Comparison of ENCODE assay signal across 1 cellular context in the genomic region with DNA sequence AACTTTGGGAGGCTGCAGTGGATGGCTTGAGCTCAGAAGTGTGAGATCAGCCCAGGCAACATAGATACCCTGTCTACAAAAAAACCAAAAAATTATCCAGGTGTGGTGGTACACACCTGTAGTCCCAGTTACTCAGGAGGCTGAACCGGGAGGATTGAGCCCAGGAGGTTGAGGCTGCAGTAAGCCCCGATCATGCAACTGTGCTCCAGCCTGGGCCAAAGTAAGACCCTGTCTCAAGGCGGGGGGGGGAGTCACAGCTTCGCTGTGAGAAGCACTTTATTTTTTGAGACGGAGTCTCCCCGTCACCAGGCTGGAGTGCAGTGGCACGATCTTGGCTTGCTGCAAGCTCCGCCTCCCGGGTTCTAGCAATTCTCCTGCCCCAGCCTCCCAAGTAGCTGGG.
TF ChIP-seq lines count a peak whose summit lies in the region.

No MANE protein-coding gene starts in this region.

TF ChIP-seq in GM23338, 12 proteins besides CTCF, POLR2A, EP300 and RAD21 (continued from another document):
- TF ChIP-seq, protein P1, sequence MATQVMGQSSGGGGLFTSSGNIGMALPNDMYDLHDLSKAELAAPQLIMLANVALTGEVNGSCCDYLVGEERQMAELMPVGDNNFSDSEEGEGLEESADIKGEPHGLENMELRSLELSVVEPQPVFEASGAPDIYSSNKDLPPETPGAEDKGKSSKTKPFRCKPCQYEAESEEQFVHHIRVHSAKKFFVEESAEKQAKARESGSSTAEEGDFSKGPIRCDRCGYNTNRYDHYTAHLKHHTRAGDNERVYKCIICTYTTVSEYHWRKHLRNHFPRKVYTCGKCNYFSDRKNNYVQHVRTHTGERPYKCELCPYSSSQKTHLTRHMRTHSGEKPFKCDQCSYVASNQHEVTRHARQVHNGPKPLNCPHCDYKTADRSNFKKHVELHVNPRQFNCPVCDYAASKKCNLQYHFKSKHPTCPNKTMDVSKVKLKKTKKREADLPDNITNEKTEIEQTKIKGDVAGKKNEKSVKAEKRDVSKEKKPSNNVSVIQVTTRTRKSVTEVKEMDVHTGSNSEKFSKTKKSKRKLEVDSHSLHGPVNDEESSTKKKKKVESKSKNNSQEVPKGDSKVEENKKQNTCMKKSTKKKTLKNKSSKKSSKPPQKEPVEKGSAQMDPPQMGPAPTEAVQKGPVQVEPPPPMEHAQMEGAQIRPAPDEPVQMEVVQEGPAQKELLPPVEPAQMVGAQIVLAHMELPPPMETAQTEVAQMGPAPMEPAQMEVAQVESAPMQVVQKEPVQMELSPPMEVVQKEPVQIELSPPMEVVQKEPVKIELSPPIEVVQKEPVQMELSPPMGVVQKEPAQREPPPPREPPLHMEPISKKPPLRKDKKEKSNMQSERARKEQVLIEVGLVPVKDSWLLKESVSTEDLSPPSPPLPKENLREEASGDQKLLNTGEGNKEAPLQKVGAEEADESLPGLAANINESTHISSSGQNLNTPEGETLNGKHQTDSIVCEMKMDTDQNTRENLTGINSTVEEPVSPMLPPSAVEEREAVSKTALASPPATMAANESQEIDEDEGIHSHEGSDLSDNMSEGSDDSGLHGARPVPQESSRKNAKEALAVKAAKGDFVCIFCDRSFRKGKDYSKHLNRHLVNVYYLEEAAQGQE (IDR thresholded peaks at IDR 0.05; ENCODE audit: unreplicated experiment) = no peak
- TF ChIP-seq EZH2phosphoT487 (IDR thresholded peaks at IDR 0.05; ENCODE audit: unreplicated experiment) (no peak), ZNF114 (CRISPR knock-in tag; IDR thresholded peaks at IDR 0.05) (no peak), CREB1 (CRISPR knock-in tag; IDR thresholded peaks at IDR 0.05; ENCODE audit: low read depth) (no peak), POLR2AphosphoS5 (IDR thresholded peaks at IDR 0.05; ENCODE audit: low read depth) (no peak), JUNB (IDR thresholded peaks at IDR 0.05; ENCODE audit: unreplicated experiment) (no peak)
- TF ChIP-seq, protein P2, sequence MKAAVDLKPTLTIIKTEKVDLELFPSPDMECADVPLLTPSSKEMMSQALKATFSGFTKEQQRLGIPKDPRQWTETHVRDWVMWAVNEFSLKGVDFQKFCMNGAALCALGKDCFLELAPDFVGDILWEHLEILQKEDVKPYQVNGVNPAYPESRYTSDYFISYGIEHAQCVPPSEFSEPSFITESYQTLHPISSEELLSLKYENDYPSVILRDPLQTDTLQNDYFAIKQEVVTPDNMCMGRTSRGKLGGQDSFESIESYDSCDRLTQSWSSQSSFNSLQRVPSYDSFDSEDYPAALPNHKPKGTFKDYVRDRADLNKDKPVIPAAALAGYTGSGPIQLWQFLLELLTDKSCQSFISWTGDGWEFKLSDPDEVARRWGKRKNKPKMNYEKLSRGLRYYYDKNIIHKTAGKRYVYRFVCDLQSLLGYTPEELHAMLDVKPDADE (IDR thresholded peaks at IDR 0.05) = no peak
- TF ChIP-seq, protein P3, sequence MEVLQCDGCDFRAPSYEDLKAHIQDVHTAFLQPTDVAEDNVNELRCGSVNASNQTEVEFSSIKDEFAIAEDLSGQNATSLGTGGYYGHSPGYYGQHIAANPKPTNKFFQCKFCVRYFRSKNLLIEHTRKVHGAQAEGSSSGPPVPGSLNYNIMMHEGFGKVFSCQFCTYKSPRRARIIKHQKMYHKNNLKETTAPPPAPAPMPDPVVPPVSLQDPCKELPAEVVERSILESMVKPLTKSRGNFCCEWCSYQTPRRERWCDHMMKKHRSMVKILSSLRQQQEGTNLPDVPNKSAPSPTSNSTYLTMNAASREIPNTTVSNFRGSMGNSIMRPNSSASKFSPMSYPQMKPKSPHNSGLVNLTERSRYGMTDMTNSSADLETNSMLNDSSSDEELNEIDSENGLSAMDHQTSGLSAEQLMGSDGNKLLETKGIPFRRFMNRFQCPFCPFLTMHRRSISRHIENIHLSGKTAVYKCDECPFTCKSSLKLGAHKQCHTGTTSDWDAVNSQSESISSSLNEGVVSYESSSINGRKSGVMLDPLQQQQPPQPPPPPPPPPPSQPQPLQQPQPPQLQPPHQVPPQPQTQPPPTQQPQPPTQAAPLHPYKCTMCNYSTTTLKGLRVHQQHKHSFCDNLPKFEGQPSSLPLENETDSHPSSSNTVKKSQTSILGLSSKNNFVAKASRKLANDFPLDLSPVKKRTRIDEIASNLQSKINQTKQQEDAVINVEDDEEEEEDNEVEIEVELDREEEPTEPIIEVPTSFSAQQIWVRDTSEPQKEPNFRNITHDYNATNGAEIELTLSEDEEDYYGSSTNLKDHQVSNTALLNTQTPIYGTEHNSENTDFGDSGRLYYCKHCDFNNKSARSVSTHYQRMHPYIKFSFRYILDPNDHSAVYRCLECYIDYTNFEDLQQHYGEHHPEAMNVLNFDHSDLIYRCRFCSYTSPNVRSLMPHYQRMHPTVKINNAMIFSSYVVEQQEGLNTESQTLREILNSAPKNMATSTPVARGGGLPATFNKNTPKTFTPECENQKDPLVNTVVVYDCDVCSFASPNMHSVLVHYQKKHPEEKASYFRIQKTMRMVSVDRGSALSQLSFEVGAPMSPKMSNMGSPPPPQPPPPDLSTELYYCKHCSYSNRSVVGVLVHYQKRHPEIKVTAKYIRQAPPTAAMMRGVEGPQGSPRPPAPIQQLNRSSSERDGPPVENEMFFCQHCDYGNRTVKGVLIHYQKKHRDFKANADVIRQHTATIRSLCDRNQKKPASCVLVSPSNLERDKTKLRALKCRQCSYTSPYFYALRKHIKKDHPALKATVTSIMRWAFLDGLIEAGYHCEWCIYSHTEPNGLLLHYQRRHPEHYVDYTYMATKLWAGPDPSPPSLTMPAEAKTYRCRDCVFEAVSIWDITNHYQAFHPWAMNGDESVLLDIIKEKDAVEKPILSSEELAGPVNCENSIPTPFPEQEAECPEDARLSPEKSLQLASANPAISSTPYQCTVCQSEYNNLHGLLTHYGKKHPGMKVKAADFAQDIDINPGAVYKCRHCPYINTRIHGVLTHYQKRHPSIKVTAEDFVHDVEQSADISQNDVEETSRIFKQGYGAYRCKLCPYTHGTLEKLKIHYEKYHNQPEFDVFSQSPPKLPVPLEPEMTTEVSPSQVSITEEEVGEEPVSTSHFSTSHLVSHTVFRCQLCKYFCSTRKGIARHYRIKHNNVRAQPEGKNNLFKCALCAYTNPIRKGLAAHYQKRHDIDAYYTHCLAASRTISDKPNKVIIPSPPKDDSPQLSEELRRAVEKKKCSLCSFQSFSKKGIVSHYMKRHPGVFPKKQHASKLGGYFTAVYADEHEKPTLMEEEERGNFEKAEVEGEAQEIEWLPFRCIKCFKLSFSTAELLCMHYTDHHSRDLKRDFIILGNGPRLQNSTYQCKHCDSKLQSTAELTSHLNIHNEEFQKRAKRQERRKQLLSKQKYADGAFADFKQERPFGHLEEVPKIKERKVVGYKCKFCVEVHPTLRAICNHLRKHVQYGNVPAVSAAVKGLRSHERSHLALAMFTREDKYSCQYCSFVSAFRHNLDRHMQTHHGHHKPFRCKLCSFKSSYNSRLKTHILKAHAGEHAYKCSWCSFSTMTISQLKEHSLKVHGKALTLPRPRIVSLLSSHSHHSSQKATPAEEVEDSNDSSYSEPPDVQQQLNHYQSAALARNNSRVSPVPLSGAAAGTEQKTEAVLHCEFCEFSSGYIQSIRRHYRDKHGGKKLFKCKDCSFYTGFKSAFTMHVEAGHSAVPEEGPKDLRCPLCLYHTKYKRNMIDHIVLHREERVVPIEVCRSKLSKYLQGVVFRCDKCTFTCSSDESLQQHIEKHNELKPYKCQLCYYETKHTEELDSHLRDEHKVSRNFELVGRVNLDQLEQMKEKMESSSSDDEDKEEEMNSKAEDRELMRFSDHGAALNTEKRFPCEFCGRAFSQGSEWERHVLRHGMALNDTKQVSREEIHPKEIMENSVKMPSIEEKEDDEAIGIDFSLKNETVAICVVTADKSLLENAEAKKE (CRISPR knock-in tag; IDR thresholded peaks at IDR 0.05) = no peak
